ENCODE assay signal across 37 cellular contexts in genomic region chr5:16225927-16226326, GRCh38. TPM values are rescaled to one million over a fixed set of nuclear protein-coding genes. Genes with fewer than 3 reads are reported as not detected.
"Had no signal": no experiment of that assay in that cellular context is flagged by ENCODE, and none has a peak within 500 bp of the region (broad histone marks: within the 10 kb centered on the region; RNA-seq: fewer than 3 reads in every experiment).

No MANE protein-coding gene starts in this region.

- H3K36me3 ChIP-seq: MG63 had no signal

- H3K4me3 ChIP-seq: MG63 had no signal

- H3K4me2 ChIP-seq: KMS-11 had no signal

- H3K9me3 ChIP-seq: MG63 had no signal

- H3K27ac ChIP-seq: KMS-11 had no signal

- H3K9ac ChIP-seq: KMS-11 had no signal

- DNase-seq: Karpas-422, Kasumi-1, KG1, MG63, MV-4-11, NCI-H1048, NCI-H1092, NCI-H1092 treated with DMSO at 0.1 percent for 48 hours, NCI-H1105, NCI-H1105 treated with DMSO at 0.1 percent for 48 hours, NCI-H1417, NCI-H1417 treated with DMSO at 0.1 percent for 48 hours, NCI-H1436, NCI-H1436 treated with DMSO at 0.1 percent for 48 hours, NCI-H146, NCI-H1694, NCI-H1694 treated with DMSO at 0.1 percent for 48 hours, NCI-H187, NCI-H187 treated with DMSO at 0.1 percent for 48 hours, NCI-H1930, NCI-H2029, NCI-H2029 treated with DMSO at 0.1 percent for 48 hours, NCI-H2081, NCI-H2081 treated with DMSO at 0.1 percent for 48 hours, NCI-H2107, NCI-H2171, NCI-H2171 treated with DMSO at 0.1 percent for 48 hours, NCI-H2227 treated with DMSO at 0.1 percent for 48 hours, NCI-H226, NCI-H345, NCI-H446, NCI-H446 treated with DMSO at 0.1 percent for 48 hours, NCI-H510A had no signal

RNA-seq across cellular contexts. Expression of gene MARCHF11, which starts 46.3 kb away (rescaled TPM):
- total RNA-seq: LHCN-M2, MCF 10A, NCI-H460 had no signal
